ENCODE assay signal across 8 cellular contexts in the genomic region with DNA sequence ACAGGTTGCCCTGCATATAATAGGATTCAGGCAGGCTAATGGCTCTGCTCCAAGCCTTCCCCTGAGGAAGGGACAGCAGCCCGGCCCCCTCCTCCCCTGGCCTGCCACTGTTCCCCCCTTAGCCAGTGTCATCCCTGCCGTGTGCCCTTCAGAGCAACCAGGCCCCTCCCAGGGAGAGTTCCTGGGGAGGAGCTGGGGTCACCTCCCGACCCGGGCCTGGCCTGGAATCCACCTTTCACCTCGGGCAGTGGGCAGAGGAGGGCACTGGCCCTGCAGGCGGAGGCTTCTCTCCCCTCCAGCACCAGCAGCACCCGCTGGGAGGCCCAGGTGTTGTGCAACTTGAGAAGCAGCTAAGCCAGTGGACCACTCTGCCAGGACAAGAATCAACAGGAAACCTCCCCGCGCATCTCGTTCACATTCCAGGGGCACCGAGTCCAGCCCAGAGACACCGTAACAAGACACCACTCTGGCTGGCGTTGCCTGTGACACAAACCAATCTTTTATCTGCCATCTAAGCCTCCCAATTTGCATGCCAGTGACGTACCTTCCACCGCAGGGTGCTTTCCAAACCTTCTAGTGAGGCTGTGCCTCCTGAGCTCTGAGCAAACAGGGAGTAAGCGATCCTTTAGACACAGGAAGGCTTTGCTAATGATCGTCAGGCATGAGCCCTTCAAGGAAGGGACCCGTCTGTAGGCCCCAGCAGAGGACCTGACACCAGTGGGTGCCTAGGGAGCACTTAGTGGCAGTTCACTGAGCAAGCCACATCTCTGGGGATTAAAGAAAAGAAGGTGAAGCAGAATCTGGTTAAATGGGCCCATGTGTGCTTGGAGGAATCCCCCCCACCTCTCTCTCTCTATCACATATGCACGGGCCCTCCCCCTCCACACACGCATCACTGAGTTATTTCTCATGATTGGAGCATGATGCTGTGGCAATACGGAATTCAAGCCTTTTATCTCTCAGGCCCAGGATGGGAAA.
DNase-seq lines count a peak whose midpoint lies in the region; ATAC-seq and TF ChIP-seq lines count a peak whose summit lies in the region.

No MANE protein-coding gene starts in this region.

- BruUV-seq in A673 (replicated peaks; lab: Mats Ljungman, UMichigan), result no TSS peak

- CTCF ChIA-PET in A673 (lab: Charles Lee), result interaction anchor here (1.0 kb wide), 1 partner anchor 16 kb away, joined by 4 read pairs; no protein-coding TSS in a partner anchor

- POLR2A ChIA-PET in A673 (lab: Charles Lee; ENCODE audit: low non-redundant PET), result no interaction called here

- H3K9ac ChIP-seq in iPS-20b (ENCODE audit: low read depth, low read length), result peak overlapping the region; percentile 34; the same call in 1 of the 2 replicates

- H3K36me3 ChIP-seq in A673 (ENCODE audit: insufficient read depth, low read length, poor library complexity, severe bottlenecking) (no peaks in the 10 kb centered on the region), iPS-20b (ENCODE audit: insufficient read depth, low read depth, low read length) (no peaks in the 10 kb centered on the region)

- TF ChIP-seq CTCF in A673 (conservative IDR thresholded peaks at IDR 0.05; ENCODE audit: low read depth, low read length), result no peak

- H3K4me3 ChIP-seq in A673 (ENCODE audit: low read depth, low read length, poor library complexity, severe bottlenecking) (no peak overlapping the region), iPS-20b (ENCODE audit: low read length) (no peak overlapping the region)

- no peaks in the 10 kb centered on the region for H3K27me3 Mint-ChIP-seq in activated T-cell treated with anti-CD3 and anti-CD28 coated beads, Interleukin-2, amount 50 U/mL, for 4 hours (ENCODE audit: low read depth)

- H3K27me3 ChIP-seq in A673 (replicated peaks; ENCODE audit: insufficient read depth, low read depth, low read length, poor library complexity), result no peaks in the 10 kb centered on the region
- H3K27me3 ChIP-seq in iPS-20b (ENCODE audit: insufficient read depth, low read length), result no peaks in the 10 kb centered on the region

- intact Hi-C loops in A673 (cut with micrococcal nuclease; ENCODE audit: unreplicated experiment), result loop anchor here (5.0 kb wide), 1 partner anchor 99 kb away; the partner anchor contains the start of gene TLE3

- ATAC-seq in GM18907 (IDR thresholded peaks at IDR 0.05; ENCODE audit: unreplicated experiment) (peak; percentile 81), HG03103 (IDR thresholded peaks at IDR 0.05; ENCODE audit: low read depth, unreplicated experiment) (peak; percentile 71), HG03097 (IDR thresholded peaks at IDR 0.05; ENCODE audit: low FRiP score, unreplicated experiment) (no peak)
- peak; percentile 83 to 93 for ATAC-seq in activated T-cell treated with anti-CD3 and anti-CD28 coated beads, Interleukin-2, amount 50 U/mL, for 4 hours

- peaks cover 56% of the 10 kb centered on the region for H3K4me1 ChIP-seq in A673 (ENCODE audit: insufficient read depth, low read length, poor library complexity, severe bottlenecking)
- peaks cover 17% of the 10 kb centered on the region; the same call in 1 of the 2 replicates for H3K4me1 ChIP-seq in iPS-20b (ENCODE audit: insufficient read depth, low read length)

- H3K27ac ChIP-seq in A673 (ENCODE audit: low read depth, low read length, poor library complexity, severe bottlenecking), result peak overlapping the region; percentile 89
- no peak overlapping the region for H3K27ac ChIP-seq in iPS-20b (ENCODE audit: low read length)

- DNase-seq in A673 (ENCODE audit: low spot score), result peak; percentile 98
- peak; percentile 92 for DNase-seq in NCI-H510A treated with DMSO at 0.1 percent for 48 hours (lab: John Stamatoyannopoulos, UW)
- DNase-seq in activated T-cell treated with anti-CD3 and anti-CD28 coated beads, Interleukin-2, amount 50 U/mL, for 4 hours, result peak; percentile 12
- peak; percentile 16 for DNase-seq in stimulated activated CD4-positive, alpha-beta T cell treated with anti-CD3 and anti-CD28 coated beads, Interleukin-2, amount 100 ng/mL, for 4 hours (ENCODE audit: low read depth)

- H3K9me3 Mint-ChIP-seq in activated T-cell treated with anti-CD3 and anti-CD28 coated beads, Interleukin-2, amount 50 U/mL, for 4 hours, result peaks cover 5% of the 10 kb centered on the region

- no peak overlapping the region for H3K4me3 Mint-ChIP-seq in activated T-cell treated with anti-CD3 and anti-CD28 coated beads, Interleukin-2, amount 50 U/mL, for 4 hours

- H3K9me3 ChIP-seq in A673 (ENCODE audit: low read depth, low read length, poor library complexity, severe bottlenecking) (no peaks in the 10 kb centered on the region), iPS-20b (ENCODE audit: insufficient read depth, low read depth, low read length) (no peaks in the 10 kb centered on the region)

- peaks cover 3% of the 10 kb centered on the region for H3K36me3 Mint-ChIP-seq in activated T-cell treated with anti-CD3 and anti-CD28 coated beads, Interleukin-2, amount 50 U/mL, for 4 hours (ENCODE audit: insufficient read depth)

- peaks cover 8% of the 10 kb centered on the region for H3K4me1 Mint-ChIP-seq in activated T-cell treated with anti-CD3 and anti-CD28 coated beads, Interleukin-2, amount 50 U/mL, for 4 hours (ENCODE audit: low read depth)

Comparison
In these comparisons a context has a peak if more than half of its experiments do, and no peak if none do; other contexts are left out.
1. DNase-seq: peak in every context shown above with its lines; median percentile 98 in A673; 92 in NCI-H510A treated with DMSO at 0.1 percent for 48 hours; 16 in stimulated activated CD4-positive, alpha-beta T cell treated with anti-CD3 and anti-CD28 coated beads, Interleukin-2, amount 100 ng/mL, for 4 hours; 12 in activated T-cell treated with anti-CD3 and anti-CD28 coated beads, Interleukin-2, amount 50 U/mL, for 4 hours.